ENCODE assay signal across 13 cellular contexts in genomic region chr20:53891306-53891894, GRCh38.
DNase-seq lines count a peak whose midpoint lies in the region; ATAC-seq and TF ChIP-seq lines count a peak whose summit lies in the region.
"Had no signal": no experiment of that assay in that cellular context is flagged by ENCODE, and none has a peak within 500 bp of the region (broad histone marks: within the 10 kb centered on the region; RNA-seq: fewer than 3 reads in every experiment).

No MANE protein-coding gene starts in this region.

- 0 out of 3 replicates have a peak, but pooled peaks cover 7% of the 10 kb centered on the region for H3K9me3 Mint-ChIP-seq in GM23338

- H3K36me3 ChIP-seq in GM23338 (ENCODE audit: insufficient read depth) (no peaks in the 10 kb centered on the region), Panc1 (ENCODE audit: control insufficient read depth, insufficient read depth, low read length) (no peaks in the 10 kb centered on the region)
- H3K36me3 ChIP-seq: cardiac muscle cell had no signal

- H3K4me3 ChIP-seq in GM23338 (no peak overlapping the region), Panc1 (ENCODE audit: low read depth in 2 of 2, low read length in 2 of 2) (no peak overlapping the region), skin epidermis (no peak overlapping the region)
- H3K4me3 ChIP-seq: cardiac muscle cell had no signal

- peaks cover 2% of the 10 kb centered on the region; the same call in 1 of the 3 replicates for H3K36me3 Mint-ChIP-seq in GM23338 (ENCODE audit: low read depth)

- H3K4me1 Mint-ChIP-seq in GM23338 = peaks cover 24% of the 10 kb centered on the region

- H3K9me2 ChIP-seq in GM23338 (ENCODE audit: insufficient read depth) = no peaks in the 10 kb centered on the region

- H3K4me1 ChIP-seq in GM23338 (ENCODE audit: insufficient read depth) (peaks cover 16% of the 10 kb centered on the region; the same call in 1 of the 2 replicates), Panc1 (ENCODE audit: control insufficient read depth, insufficient read depth, low read length) (peaks cover 32% of the 10 kb centered on the region)

- CTCF ChIA-PET in Panc1 (lab: Charles Lee) = no interaction called here

- no peaks in the 10 kb centered on the region for H4K20me1 ChIP-seq in GM23338 (replicated peaks; ENCODE audit: insufficient read depth)

- intact Hi-C loops in Panc1 (cut with micrococcal nuclease; ENCODE audit: unreplicated experiment) = no loop called here

- no peak for TF ChIP-seq CTCF in GM23338 (conservative IDR thresholded peaks at IDR 0.05; ENCODE audit: low read depth in 2 of 2)
- no peak for TF ChIP-seq CTCF in Panc1 (IDR thresholded peaks at IDR 0.05)

- H3K4me2 ChIP-seq in GM23338 = no peak overlapping the region

- BruUV-seq in Panc1 (replicated peaks; lab: Mats Ljungman, UMichigan) = no TSS peak

- POLR2A ChIA-PET in Panc1 (lab: Charles Lee) = no interaction called here

- H3K27me3 Mint-ChIP-seq in GM23338 (ENCODE audit: insufficient read depth, low read depth, poor library complexity) = peaks cover 3% of the 10 kb centered on the region

- in situ Hi-C loops in Panc1 (cut with HindIII; ENCODE audit: low pct_unique_long_range_greater_than_20kb, low sequenced_read_pairs) = no loop called here

- H3K4me3 Mint-ChIP-seq in GM23338 = no peak overlapping the region

- no peak overlapping the region for H3K27ac Mint-ChIP-seq in GM23338

- DNase-seq in GM23338 (ENCODE audit: low spot score) (no peak), Panc1 (ENCODE audit: low read depth, low spot score) (no peak), dermis blood vessel endothelial cell (peak; percentile 55), HK-2 (ENCODE audit: unreplicated experiment) (no peak), NCI-H1694 treated with DMSO at 0.1 percent for 48 hours (lab: John Stamatoyannopoulos, UW) (no peak), glomerular visceral epithelial cell (ENCODE audit: extremely low spot score) (no peak)
- DNase-seq: activated naive CD4-positive, alpha-beta T cell treated with Interleukin-2 at 50 U/mL for 16 hours; GDM1; posterior cingulate gyrus; stimulated activated CD4-positive, alpha-beta T cell treated with anti-CD3 and anti-CD28 coated beads, Interleukin-15, amount 100 ng/mL, for 24 hours had no signal

- H2AFZ ChIP-seq in GM23338 = peak overlapping the region; percentile 32; the same call in 1 of the 2 replicates

- ATAC-seq in GM23338 = no peak
- no peak for ATAC-seq in Panc1

- H3K27me3 ChIP-seq in GM23338 (ENCODE audit: insufficient read depth) (no peaks in the 10 kb centered on the region), Panc1 (ENCODE audit: control insufficient read depth, insufficient read depth, low read length) (no peaks in the 10 kb centered on the region)
- H3K27me3 ChIP-seq: cardiac muscle cell had no signal

- H3K27ac ChIP-seq in GM23338 (ENCODE audit: low read depth) (no peak overlapping the region), Panc1 (ENCODE audit: low read length) (peak overlapping the region; percentile 90), skin epidermis (peak overlapping the region in 12 of 21 experiments; percentile 3 to 75 (median 44))
- H3K27ac ChIP-seq: C4-2B, cardiac muscle cell had no signal

- H3K79me2 ChIP-seq in GM23338 (replicated peaks; ENCODE audit: insufficient read depth) = no peaks in the 10 kb centered on the region

- H3F3A ChIP-seq in GM23338 (replicated peaks; ENCODE audit: low read depth) = 0 out of 2 replicates have a peak, but pooled peaks cover 5% of the 10 kb centered on the region

- H3K9me3 ChIP-seq in Panc1 (ENCODE audit: control insufficient read depth, insufficient read depth, low read depth, low read length) = peaks cover 2% of the 10 kb centered on the region; the same call in 1 of the 2 replicates

TF ChIP-seq in GM23338, 12 proteins besides CTCF, POLR2A, EP300 and RAD21:
- TF ChIP-seq EZH2 (IDR thresholded peaks at IDR 0.05; ENCODE audit: low read depth, unreplicated experiment) (no peak), EZH2phosphoT487 (IDR thresholded peaks at IDR 0.05; ENCODE audit: unreplicated experiment) (no peak), CREB1 (CRISPR knock-in tag; IDR thresholded peaks at IDR 0.05; ENCODE audit: low read depth) (no peak), JUNB (IDR thresholded peaks at IDR 0.05; ENCODE audit: unreplicated experiment) (no peak)
